23 cellular contexts compared by ENCODE assay signal in genomic region chr3:160126761-160127160, GRCh38.
"Had no signal": no experiment of that assay in that cellular context is flagged by ENCODE, and none has a peak within 500 bp of the region (broad histone marks: within the 10 kb centered on the region; RNA-seq: fewer than 3 reads in every experiment).

No MANE protein-coding gene starts in this region.

- H3K4me3 ChIP-seq: coronary artery, dorsolateral prefrontal cortex had no signal

- FAIRE-seq: astrocyte, bronchial epithelial cell, frontal cortex had no signal

- DNase-seq: activated CD4-positive, alpha-beta memory T cell treated with anti-CD3 and anti-CD28 coated beads for 36 hours; activated CD4-positive, alpha-beta T cell treated with anti-CD3 and anti-CD28 coated beads for 36 hours; activated CD4-positive, alpha-beta T cell treated with anti-CD3 and anti-CD28 coated beads, Interleukin-2, amount 10 ng/mL, durations not matched to agents 24 days and 14 days; activated CD4-positive, CD25-positive, alpha-beta regulatory T cell; activated CD4-positive, CD25-positive, alpha-beta regulatory T cell treated with anti-CD3 and anti-CD28 coated beads, Interleukin-2, amount 50 U/mL, for 72 hours; activated CD8-positive, alpha-beta memory T cell treated with anti-CD3 and anti-CD28 coated beads, Interleukin-2, amount 10 ng/mL, durations not matched to agents 7 days and 5 days; activated CD8-positive, alpha-beta memory T cell treated with anti-CD3 and anti-CD28 coated beads, Interleukin-2, amount 50 U/mL, for 4 hours; activated CD8-positive, alpha-beta T cell treated with anti-CD3 and anti-CD28 coated beads, Interleukin-2, amount 10 ng/mL, durations not matched to agents 7 days and 5 days; activated effector memory CD4-positive, alpha-beta T cell treated with anti-CD3 and anti-CD28 coated beads, Interleukin-2, amount 50 U/mL, for 16 hours; activated naive CD4-positive, alpha-beta T cell treated with anti-CD3 and anti-CD28 coated beads for 36 hours; activated naive CD8-positive, alpha-beta T cell treated with anti-CD3 and anti-CD28 coated beads, Interleukin-2, amount 10 ng/mL, durations not matched to agents 7 days and 5 days; activated T-cell treated with anti-CD3 and anti-CD28 coated beads, Interleukin-2, amount 50 U/mL, for 1 hour; activated T-cell treated with anti-CD3 and anti-CD28 coated beads, Interleukin-2, amount 50 U/mL, for 48 hours; brain microvascular endothelial cell; dorsolateral prefrontal cortex; effector memory CD4-positive, alpha-beta T cell; endodermal cell; foreskin fibroblast; T-helper 2 cell had no signal

- H3K27ac ChIP-seq: brain microvascular endothelial cell, coronary artery, dorsolateral prefrontal cortex had no signal

- H3K36me3 ChIP-seq: brain microvascular endothelial cell had no signal

- H3K27me3 ChIP-seq: brain microvascular endothelial cell had no signal

- ATAC-seq: activated CD8-positive, alpha-beta memory T cell treated with anti-CD3 and anti-CD28 coated beads, Interleukin-2, amount 10 ng/mL, durations not matched to agents 7 days and 5 days; activated CD8-positive, alpha-beta T cell treated with anti-CD3 and anti-CD28 coated beads, Interleukin-2, amount 10 ng/mL, durations not matched to agents 7 days and 5 days had no signal
